Comparison of ENCODE assay signal across 11 cellular contexts in genomic region chr21:28742527-28742926, GRCh38.
DNase-seq lines count a peak whose midpoint lies in the region; ATAC-seq and TF ChIP-seq lines count a peak whose summit lies in the region.
"Had no signal": no experiment of that assay in that cellular context is flagged by ENCODE, and none has a peak within 500 bp of the region (broad histone marks: within the 10 kb centered on the region; RNA-seq: fewer than 3 reads in every experiment).

No MANE protein-coding gene starts in this region.

- no peak overlapping the region for H3K27ac Mint-ChIP-seq in H9
- H3K27ac Mint-ChIP-seq in activated CD4-positive, alpha-beta memory T cell treated with anti-CD3 and anti-CD28 coated beads for 36 hours: no peak overlapping the region

- no peak overlapping the region for H3K4me3 ChIP-seq in PC-3 (ENCODE audit: low read length)
- H3K4me3 ChIP-seq in epithelial cell of proximal tubule (ENCODE audit: low read depth, low read length): no peak overlapping the region

- H3K4me3 Mint-ChIP-seq in H9: no peak overlapping the region
- no peak overlapping the region for H3K4me3 Mint-ChIP-seq in activated CD4-positive, alpha-beta memory T cell treated with anti-CD3 and anti-CD28 coated beads for 36 hours

- H4K20me1 ChIP-seq in H9 (ENCODE audit: control insufficient read depth, insufficient read depth, insufficient read length) (no peaks in the 10 kb centered on the region), PC-3 (ENCODE audit: low read length) (no peaks in the 10 kb centered on the region)

- CTCF ChIA-PET in PC-3 (lab: Charles Lee): interaction anchor here (0.6 to 0.7 kb wide), 3 partner anchors 396 to 1497 kb away, joined by 3 to 5 read pairs (median 4); no protein-coding TSS in a partner anchor
- CTCF ChIA-PET in activated CD4-positive, alpha-beta memory T cell treated with anti-CD3 and anti-CD28 coated beads for 36 hours (lab: Charles Lee): interaction anchor here (5.8 kb wide), 1 partner anchor 228 kb away, joined by 248 read pairs; no protein-coding TSS in a partner anchor

- TF ChIP-seq CTCF in H9 (conservative IDR thresholded peaks at IDR 0.05): peak; percentile 32; the same call in 2 of the 3 replicates
- peak; percentile 85 for TF ChIP-seq CTCF in PC-3 (conservative IDR thresholded peaks at IDR 0.05; ENCODE audit: low read depth, low read length)
- TF ChIP-seq CTCF in epithelial cell of proximal tubule (conservative IDR thresholded peaks at IDR 0.05; ENCODE audit: low read depth, low read length): peak; percentile 31

- no peak overlapping the region for H3K23ac ChIP-seq in H9 (ENCODE audit: insufficient read length, low read depth, low read length)

- H3K27me3 Mint-ChIP-seq in H9 (ENCODE audit: low read depth): no peaks in the 10 kb centered on the region
- H3K27me3 Mint-ChIP-seq in activated CD4-positive, alpha-beta memory T cell treated with anti-CD3 and anti-CD28 coated beads for 36 hours: no peaks in the 10 kb centered on the region

- no peak overlapping the region for H2AK5ac ChIP-seq in H9 (ENCODE audit: insufficient read length, low read length)

- H3K4me2 ChIP-seq in H9 (ENCODE audit: insufficient read depth, insufficient read length, low read length) (no peak overlapping the region), PC-3 (ENCODE audit: low read length) (no peak overlapping the region)

- ATAC-seq in PC-3: peak; percentile 33
- no peak for ATAC-seq in HG03354 (IDR thresholded peaks at IDR 0.05; ENCODE audit: poor library complexity, severe bottlenecking, unreplicated experiment)

- H3K9me3 Mint-ChIP-seq in H9: peaks cover 0 to 4% of the 10 kb centered on the region in 2 experiments; a peak in 1 of 5 replicates
- H3K9me3 Mint-ChIP-seq in activated CD4-positive, alpha-beta memory T cell treated with anti-CD3 and anti-CD28 coated beads for 36 hours: no peaks in the 10 kb centered on the region

- H3K14ac ChIP-seq in H9 (ENCODE audit: insufficient read depth, low read length): no peak overlapping the region

- WGBS in H9 (ENCODE audit: extremely low coverage, insufficient read length, low lambda C conversion rate): no CpG with 5 or more reads among the region's 3 CpGs

- no peaks in the 10 kb centered on the region for H3K9me2 ChIP-seq in PC-3 (replicated peaks; ENCODE audit: low read length)

- no TSS peak for BruUV-seq in PC-3 (replicated peaks; lab: Mats Ljungman, UMichigan)

- peaks cover 0 to 7% (median 0%) of the 10 kb centered on the region in 3 experiments; a peak in 1 of 7 replicates for H3K36me3 Mint-ChIP-seq in H9 (ENCODE audit: insufficient read depth in 1 of 3, low read depth in 3 of 3)
- no peaks in the 10 kb centered on the region for H3K36me3 Mint-ChIP-seq in activated CD4-positive, alpha-beta memory T cell treated with anti-CD3 and anti-CD28 coated beads for 36 hours

- H3T11ph ChIP-seq in H9 (ENCODE audit: low read length): no peak overlapping the region

- no peak overlapping the region for H3K18ac ChIP-seq in H9 (ENCODE audit: insufficient read length, low read depth, low read length)

- POLR2A ChIA-PET in PC-3 (lab: Charles Lee; ENCODE audit: unreplicated experiment): no interaction called here
- POLR2A ChIA-PET in activated CD4-positive, alpha-beta memory T cell treated with anti-CD3 and anti-CD28 coated beads for 36 hours (lab: Charles Lee): no interaction called here

- H3K9me3 ChIP-seq in H9 (ENCODE audit: control insufficient read depth, low read depth, low read length) (no peaks in the 10 kb centered on the region), PC-3 (ENCODE audit: low read length) (no peaks in the 10 kb centered on the region)

- H4K8ac ChIP-seq in H9 (replicated peaks; ENCODE audit: insufficient read length, low read depth, low read length): no peak overlapping the region

- intact Hi-C loops in PC-3 (cut with micrococcal nuclease): loop anchor here (2.0 to 5.0 kb wide), 3 partner anchors 70 to 220 kb away; no protein-coding TSS in a partner anchor
- intact Hi-C loops in activated CD4-positive, alpha-beta memory T cell treated with anti-CD3 and anti-CD28 coated beads for 36 hours (cut with micrococcal nuclease): loop anchor here (10.0 kb wide), 1 partner anchor 688 kb away; no protein-coding TSS in a partner anchor

- H2BK120ac ChIP-seq in H9 (ENCODE audit: low read depth, low read length, poor library complexity, severe bottlenecking): no peak overlapping the region

- no peak overlapping the region for H3K56ac ChIP-seq in H9 (ENCODE audit: insufficient read length, low read depth, low read length)

- H4K5ac ChIP-seq in H9 (ENCODE audit: insufficient read length, low read depth, low read length): no peak overlapping the region

- H4K91ac ChIP-seq in H9 (ENCODE audit: insufficient read length, low read depth, low read length): no peak overlapping the region

- DNase-seq in H9 (no peak), PC-3 (peak; percentile 75), epithelial cell of proximal tubule (ENCODE audit: low read depth) (no peak), pulmonary artery endothelial cell (ENCODE audit: low read depth, low spot score) (peak; percentile 19), occipital lobe (lab: John Stamatoyannopoulos, UW) (no peak)
- no peak for DNase-seq in activated CD4-positive, alpha-beta memory T cell treated with anti-CD3 and anti-CD28 coated beads for 36 hours
- DNase-seq: activated T-cell treated with anti-CD3 and anti-CD28 coated beads, Interleukin-2, amount 50 U/mL, for 48 hours; cortex of kidney; KBM-7; T-helper 9 cell had no signal

- H3K4ac ChIP-seq in H9 (ENCODE audit: low read depth, low read length): no peak overlapping the region

- H3K27ac ChIP-seq in H9 (ENCODE audit: insufficient read length, low read depth, low read length) (no peak overlapping the region), PC-3 (ENCODE audit: low read length) (peak overlapping the region; percentile 29)

- H2AFZ ChIP-seq in H9 (ENCODE audit: low read length): no peak overlapping the region
- no peak overlapping the region for H2AFZ ChIP-seq in PC-3 (ENCODE audit: low read length)

- no peaks in the 10 kb centered on the region for H3K79me1 ChIP-seq in H9 (ENCODE audit: insufficient read depth, low read depth, low read length, poor library complexity, severe bottlenecking)

- no peaks in the 10 kb centered on the region for H3K79me2 ChIP-seq in H9 (ENCODE audit: insufficient read depth, low read length)
- H3K79me2 ChIP-seq in PC-3 (ENCODE audit: low read length): no peaks in the 10 kb centered on the region

- no peak overlapping the region for H2BK15ac ChIP-seq in H9 (ENCODE audit: low read depth, low read length)

- H2BK5ac ChIP-seq in H9 (ENCODE audit: insufficient read length, low read length): no peak overlapping the region

- H3K9ac ChIP-seq in H9 (ENCODE audit: extremely low read depth, insufficient read length, low read length): no peak overlapping the region
- peak overlapping the region; percentile 28 for H3K9ac ChIP-seq in PC-3 (ENCODE audit: low read length)

- peaks cover 25 to 26% of the 10 kb centered on the region in 2 experiments for H3K4me1 Mint-ChIP-seq in H9
- H3K4me1 Mint-ChIP-seq in activated CD4-positive, alpha-beta memory T cell treated with anti-CD3 and anti-CD28 coated beads for 36 hours (ENCODE audit: low read depth): peaks cover 6% of the 10 kb centered on the region

- H3K36me3 ChIP-seq in PC-3 (ENCODE audit: low read depth, low read length): no peaks in the 10 kb centered on the region

- H3K27me3 ChIP-seq in H9 (ENCODE audit: insufficient read depth, low read length): no peaks in the 10 kb centered on the region
- H3K27me3 ChIP-seq in PC-3 (ENCODE audit: low read length): no peaks in the 10 kb centered on the region

- H3K4me1 ChIP-seq in H9 (ENCODE audit: insufficient read depth, low read length) (no peaks in the 10 kb centered on the region; the same call in 1 of the 2 replicates), PC-3 (ENCODE audit: insufficient read depth, low read length) (peaks cover 22% of the 10 kb centered on the region)

- H2BK12ac ChIP-seq in H9 (ENCODE audit: insufficient read length, low read depth, low read length): no peak overlapping the region

- no peaks in the 10 kb centered on the region for H3F3A ChIP-seq in PC-3 (ENCODE audit: low read length, unreplicated experiment)

- H3K23me2 ChIP-seq in H9 (ENCODE audit: insufficient read length, low read depth, low read length, poor library complexity, severe bottlenecking): peaks cover 2% of the 10 kb centered on the region

- H2BK20ac ChIP-seq in H9 (ENCODE audit: low read depth, low read length, poor library complexity, severe bottlenecking): no peak overlapping the region

Comparison
In these comparisons a context has a peak if more than half of its experiments do, and no peak if none do; other contexts are left out.
1. DNase-seq: peak in PC-3 (single experiment) and pulmonary artery endothelial cell (single experiment); none in H9 (single experiment), epithelial cell of proximal tubule (single experiment), activated CD4-positive, alpha-beta memory T cell treated with anti-CD3 and anti-CD28 coated beads for 36 hours (single experiment) and occipital lobe (single experiment).
2. CTCF ChIP-seq: peak in every context shown above with its lines; median percentile 85 in PC-3; 32 in H9; 31 in epithelial cell of proximal tubule.